Comparison of ENCODE assay signal across 8 cellular contexts in the genomic region with DNA sequence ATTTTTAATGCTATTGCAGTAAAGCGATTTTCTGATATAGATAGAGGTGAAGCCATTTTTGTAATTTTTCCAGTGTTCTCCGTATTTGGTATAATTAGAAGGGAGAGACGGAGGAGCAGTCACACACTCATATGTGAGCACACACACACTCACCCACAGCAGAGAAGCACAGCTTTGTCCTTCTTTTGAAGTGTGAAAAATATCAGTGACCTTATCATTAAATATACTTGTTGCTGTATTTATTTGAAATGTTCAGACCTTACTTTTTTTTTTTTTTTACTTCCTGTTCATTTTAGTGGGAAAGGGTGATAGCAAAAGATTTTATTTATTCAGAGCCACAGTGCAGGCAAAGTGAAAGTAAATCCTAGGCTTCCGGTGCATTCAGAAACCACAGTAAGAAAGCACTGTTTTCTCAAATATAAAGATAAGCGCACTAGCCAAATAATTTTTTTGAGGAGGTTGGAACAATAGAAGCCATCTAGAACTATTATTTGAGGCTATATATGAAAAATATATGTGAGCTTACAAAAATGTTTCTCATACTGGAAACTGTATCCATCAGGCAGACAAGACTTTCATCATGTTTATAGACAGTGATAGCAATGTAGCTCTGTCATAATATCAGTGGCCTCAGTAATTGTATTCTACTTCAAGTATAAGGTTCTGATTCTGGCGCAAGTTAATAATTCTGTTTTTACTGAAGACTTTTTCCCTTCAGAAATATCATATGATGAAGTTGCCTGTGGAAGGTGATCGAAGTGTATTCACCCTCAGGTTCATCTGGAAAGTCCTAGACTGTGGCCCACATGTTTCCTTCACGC. TPM values are rescaled to one million over a fixed set of nuclear protein-coding genes. Genes with fewer than 3 reads are reported as not detected.
A peak's percentile ranks its signal among the peaks of the same experiment; 100 is the strongest.
DNase-seq lines count a peak whose midpoint lies in the region; ATAC-seq lines count a peak whose summit lies in the region.

No MANE protein-coding gene starts in this region.

- H3K27me3 Mint-ChIP-seq in activated CD8-positive, alpha-beta memory T cell treated with anti-CD3 and anti-CD28 coated beads, Interleukin-2, amount 10 ng/mL, durations not matched to agents 7 days and 5 days = no peaks in the 10 kb centered on the region
- H3K27me3 Mint-ChIP-seq in dendritic cell treated with granulocyte-macrophage colony-stimulating factor and Interleukin-4, amounts not matched to agents 40 ng/mL and 50 ng/mL, for 4 days = no peaks in the 10 kb centered on the region

- peak overlapping the region; percentile 68 for H3K27ac Mint-ChIP-seq in activated CD8-positive, alpha-beta memory T cell treated with anti-CD3 and anti-CD28 coated beads, Interleukin-2, amount 10 ng/mL, durations not matched to agents 7 days and 5 days
- H3K27ac Mint-ChIP-seq in dendritic cell treated with granulocyte-macrophage colony-stimulating factor and Interleukin-4, amounts not matched to agents 40 ng/mL and 50 ng/mL, for 4 days = peak overlapping the region; percentile 78

- peak overlapping the region; percentile 69 for H3K4me3 Mint-ChIP-seq in activated CD8-positive, alpha-beta memory T cell treated with anti-CD3 and anti-CD28 coated beads, Interleukin-2, amount 10 ng/mL, durations not matched to agents 7 days and 5 days
- H3K4me3 Mint-ChIP-seq in dendritic cell treated with granulocyte-macrophage colony-stimulating factor and Interleukin-4, amounts not matched to agents 40 ng/mL and 50 ng/mL, for 4 days = peak overlapping the region; percentile 68

- peaks cover 3% of the 10 kb centered on the region for H3K36me3 Mint-ChIP-seq in activated CD8-positive, alpha-beta memory T cell treated with anti-CD3 and anti-CD28 coated beads, Interleukin-2, amount 10 ng/mL, durations not matched to agents 7 days and 5 days
- no peaks in the 10 kb centered on the region for H3K36me3 Mint-ChIP-seq in dendritic cell treated with granulocyte-macrophage colony-stimulating factor and Interleukin-4, amounts not matched to agents 40 ng/mL and 50 ng/mL, for 4 days (ENCODE audit: low read depth)

- H3K36me3 ChIP-seq in muscle layer of colon (ENCODE audit: insufficient read depth, low read length) = no peaks in the 10 kb centered on the region

- CTCF ChIA-PET in activated CD8-positive, alpha-beta memory T cell treated with anti-CD3 and anti-CD28 coated beads, Interleukin-2, amount 10 ng/mL, durations not matched to agents 7 days and 5 days (lab: Charles Lee) = interaction anchor here (0.6 to 1.3 kb wide), 3 partner anchors 31 to 48 kb away, joined by 3 to 5 read pairs (median 3); a partner anchor contains a TSS

- no peaks in the 10 kb centered on the region for H3K27me3 ChIP-seq in muscle layer of colon (ENCODE audit: control insufficient read depth in 1 of 2, insufficient read depth in 2 of 2, low read length in 2 of 2)

- H3K4me3 ChIP-seq in muscle layer of colon (ENCODE audit: low read depth in 1 of 2, low read length in 2 of 2) = peak overlapping the region; percentile 44 to 71

- no peaks in the 10 kb centered on the region for H3K9me3 ChIP-seq in muscle layer of colon (ENCODE audit: low read length)

- H3K27ac ChIP-seq in muscle layer of colon (ENCODE audit: low read depth, low read length) = peak overlapping the region; percentile 65

- intact Hi-C loops in dendritic cell treated with granulocyte-macrophage colony-stimulating factor and Interleukin-4, amounts not matched to agents 40 ng/mL and 50 ng/mL, for 4 days (cut with micrococcal nuclease) = no loop called here

- peaks cover 44% of the 10 kb centered on the region for H3K4me1 Mint-ChIP-seq in activated CD8-positive, alpha-beta memory T cell treated with anti-CD3 and anti-CD28 coated beads, Interleukin-2, amount 10 ng/mL, durations not matched to agents 7 days and 5 days
- H3K4me1 Mint-ChIP-seq in dendritic cell treated with granulocyte-macrophage colony-stimulating factor and Interleukin-4, amounts not matched to agents 40 ng/mL and 50 ng/mL, for 4 days (ENCODE audit: low read depth) = peaks cover 36% of the 10 kb centered on the region

- H3K9me3 Mint-ChIP-seq in activated CD8-positive, alpha-beta memory T cell treated with anti-CD3 and anti-CD28 coated beads, Interleukin-2, amount 10 ng/mL, durations not matched to agents 7 days and 5 days (ENCODE audit: low read depth) = no peaks in the 10 kb centered on the region
- H3K9me3 Mint-ChIP-seq in dendritic cell treated with granulocyte-macrophage colony-stimulating factor and Interleukin-4, amounts not matched to agents 40 ng/mL and 50 ng/mL, for 4 days = peaks cover 9% of the 10 kb centered on the region

- no peak for DNase-seq in activated CD8-positive, alpha-beta memory T cell treated with anti-CD3 and anti-CD28 coated beads, Interleukin-2, amount 10 ng/mL, durations not matched to agents 7 days and 5 days
- no peak for DNase-seq in activated CD8-positive, alpha-beta memory T cell treated with anti-CD3 and anti-CD28 coated beads, Interleukin-2, amount 50 U/mL, for 48 hours
- DNase-seq in RKO (ENCODE audit: low spot score) (peak; percentile 68), NCI-H82 treated with DMSO at 0.1 percent for 48 hours (lab: John Stamatoyannopoulos, UW; ENCODE audit: unreplicated experiment) (no peak), GM19240 (ENCODE audit: insufficient read length, low spot score) (no peak)

- H3K9ac ChIP-seq in muscle layer of colon (ENCODE audit: low read length) = peak overlapping the region; percentile 54

- H3K4me1 ChIP-seq in muscle layer of colon (ENCODE audit: insufficient read depth, low read length) = peaks cover 63% of the 10 kb centered on the region

- peak; percentile 66 for ATAC-seq in activated CD8-positive, alpha-beta memory T cell treated with anti-CD3 and anti-CD28 coated beads, Interleukin-2, amount 10 ng/mL, durations not matched to agents 7 days and 5 days
- ATAC-seq in HG02840 (IDR thresholded peaks at IDR 0.05; ENCODE audit: low FRiP score, unreplicated experiment) = peak; percentile 54

RNA-seq across cellular contexts. Expression of a gene that starts 37.2 kb away (rescaled TPM):
- 10 to 100 TPM; 13.8 to 20.4 TPM for total RNA-seq in activated CD8-positive, alpha-beta memory T cell treated with anti-CD3 and anti-CD28 coated beads, Interleukin-2, amount 10 ng/mL, durations not matched to agents 7 days and 5 days

RNA-seq across cellular contexts. Expression of a gene that starts 38.9 kb away (rescaled TPM):
- 10 to 100 TPM; 31.5 to 33.5 TPM for total RNA-seq in activated CD8-positive, alpha-beta memory T cell treated with anti-CD3 and anti-CD28 coated beads, Interleukin-2, amount 10 ng/mL, durations not matched to agents 7 days and 5 days
